13 cellular contexts compared by ENCODE assay signal in genomic region chr1:51955797-51956527, GRCh38. TPM values are rescaled to one million over a fixed set of nuclear protein-coding genes. Genes with fewer than 3 reads are reported as not detected.
DNase-seq lines count a peak whose midpoint lies in the region; ATAC-seq, FAIRE-seq and TF ChIP-seq lines count a peak whose summit lies in the region.
"Had no signal": no experiment of that assay in that cellular context is flagged by ENCODE, and none has a peak within 500 bp of the region (broad histone marks: within the 10 kb centered on the region; RNA-seq: fewer than 3 reads in every experiment).

No MANE protein-coding gene starts in this region.

- peak; percentile 22 for DNase-seq in GM19239 (ENCODE audit: insufficient read length, low spot score)
- DNase-seq in LNCaP clone FGC (ENCODE audit: low read depth), result peak; percentile 60
- DNase-seq in NCI-H526 (lab: John Stamatoyannopoulos, UW), result peak; percentile 96
- DNase-seq in myocyte (ENCODE audit: low read depth), result peak; percentile 48
- no peak for DNase-seq in cortex of kidney (lab: John Stamatoyannopoulos, UW)
- no peak for DNase-seq in middle frontal gyrus (ENCODE audit: extremely low spot score, low spot score)
- DNase-seq in activated CD4-positive, alpha-beta T cell treated with anti-CD3 and anti-CD28 coated beads for 48 hours, result no peak
- DNase-seq in activated T-cell treated with anti-CD3 and anti-CD28 coated beads, Interleukin-2, amount 50 U/mL, for 72 hours, result no peak
- DNase-seq: activated CD8-positive, alpha-beta T cell treated with anti-CD3 and anti-CD28 coated beads for 36 hours; stimulated activated CD4-positive, alpha-beta T cell treated with anti-CD3 and anti-CD28 coated beads, Interleukin-1b, Interleukin-23, amount 100 ng/mL, for 48 hours; substantia nigra had no signal

- no peak overlapping the region for H3K27ac Mint-ChIP-seq in activated T-cell treated with anti-CD3 and anti-CD28 coated beads, Interleukin-2, amount 50 U/mL, for 72 hours
- H3K27ac Mint-ChIP-seq: activated CD8-positive, alpha-beta T cell treated with anti-CD3 and anti-CD28 coated beads for 36 hours had no signal

- no peak for TF ChIP-seq CTCF in LNCaP clone FGC (IDR thresholded peaks at IDR 0.05; ENCODE audit: control insufficient read depth, extremely low read depth, insufficient read depth)

- H3K27me3 Mint-ChIP-seq in activated T-cell treated with anti-CD3 and anti-CD28 coated beads, Interleukin-2, amount 50 U/mL, for 72 hours (ENCODE audit: low read depth), result peaks cover 5% of the 10 kb centered on the region

- H3K4me3 Mint-ChIP-seq in activated T-cell treated with anti-CD3 and anti-CD28 coated beads, Interleukin-2, amount 50 U/mL, for 72 hours, result no peak overlapping the region
- H3K4me3 Mint-ChIP-seq: activated CD8-positive, alpha-beta T cell treated with anti-CD3 and anti-CD28 coated beads for 36 hours had no signal

- peak; percentile 58 for FAIRE-seq in GM19239 (lab: Jason Lieb, UNC)
- FAIRE-seq: endometrium had no signal

- ATAC-seq in activated T-cell treated with anti-CD3 and anti-CD28 coated beads, Interleukin-2, amount 50 U/mL, for 72 hours (replicated peaks in 1 of 2), result no peak
- ATAC-seq: activated CD8-positive, alpha-beta T cell treated with anti-CD3 and anti-CD28 coated beads for 36 hours had no signal

- H3K9me3 Mint-ChIP-seq in activated T-cell treated with anti-CD3 and anti-CD28 coated beads, Interleukin-2, amount 50 U/mL, for 72 hours, result no peaks in the 10 kb centered on the region
- H3K9me3 Mint-ChIP-seq: activated CD8-positive, alpha-beta T cell treated with anti-CD3 and anti-CD28 coated beads for 36 hours had no signal

- no peaks in the 10 kb centered on the region for H3K36me3 Mint-ChIP-seq in activated T-cell treated with anti-CD3 and anti-CD28 coated beads, Interleukin-2, amount 50 U/mL, for 72 hours (ENCODE audit: insufficient read depth in 2 of 2)

- H3K4me3 ChIP-seq in LNCaP clone FGC (ENCODE audit: low read depth, low read length), result no peak overlapping the region
- H3K4me3 ChIP-seq: SJCRH30 had no signal

- H3K4me1 Mint-ChIP-seq in activated T-cell treated with anti-CD3 and anti-CD28 coated beads, Interleukin-2, amount 50 U/mL, for 72 hours (ENCODE audit: low read depth), result peaks cover 5% of the 10 kb centered on the region

RNA-seq across cellular contexts. Expression of gene RAB3B, which starts 34.5 kb away (rescaled TPM):
- total RNA-seq in myocyte, result 0.78 and 0.88 TPM in 2 replicates
- 5.3 TPM for polyA plus RNA-seq in myocyte (2012)
- under 1 TPM; 0.09 to 0.12 TPM for total RNA-seq in activated T-cell treated with anti-CD3 and anti-CD28 coated beads, Interleukin-2, amount 50 U/mL, for 72 hours

Comparison
In these comparisons a context has a peak if more than half of its experiments do, and no peak if none do; other contexts are left out.
1. DNase-seq: peak in GM19239 (single experiment), LNCaP clone FGC (single experiment), NCI-H526 (2 of 2) and myocyte (single experiment); none in cortex of kidney (single experiment), middle frontal gyrus (single experiment), activated CD4-positive, alpha-beta T cell treated with anti-CD3 and anti-CD28 coated beads for 48 hours (single experiment) and activated T-cell treated with anti-CD3 and anti-CD28 coated beads, Interleukin-2, amount 50 U/mL, for 72 hours (0 of 2).